ENCODE assay signal across 16 cellular contexts in genomic region chr1:161163793-161164192, GRCh38. TPM values are rescaled to one million over a fixed set of nuclear protein-coding genes. Genes with fewer than 3 reads are reported as not detected.
DNase-seq lines count a peak whose midpoint lies in the region; ATAC-seq, FAIRE-seq and TF ChIP-seq lines count a peak whose summit lies in the region.
"Had no signal": no experiment of that assay in that cellular context is flagged by ENCODE, and none has a peak within 500 bp of the region (broad histone marks: within the 10 kb centered on the region; RNA-seq: fewer than 3 reads in every experiment).

No MANE protein-coding gene starts in this region.

- H3K9ac ChIP-seq in astrocyte (ENCODE audit: low read length), result peak overlapping the region; percentile 5

- peaks cover 31% of the 10 kb centered on the region for H3K36me3 Mint-ChIP-seq in CD4-positive, CD25-positive, alpha-beta regulatory T cell
- peaks cover 2% of the 10 kb centered on the region for H3K36me3 Mint-ChIP-seq in astrocyte (ENCODE audit: low read depth, unreplicated experiment)
- peaks cover 5% of the 10 kb centered on the region for H3K36me3 Mint-ChIP-seq in natural killer cell treated with Interleukin-12 subunit alpha and Interleukin-12 subunit beta and Interleukin-15 and Interleukin-18, amount 100 ng/mL, for 72 hours

- peaks cover 16 to 83% (median 41%) of the 10 kb centered on the region in 4 donors for H3K4me1 Mint-ChIP-seq in CD4-positive, CD25-positive, alpha-beta regulatory T cell
- H3K4me1 Mint-ChIP-seq in astrocyte (ENCODE audit: low read depth, unreplicated experiment), result peaks cover 23% of the 10 kb centered on the region
- peaks cover 47 to 52% of the 10 kb centered on the region in 2 donors for H3K4me1 Mint-ChIP-seq in natural killer cell treated with Interleukin-12 subunit alpha and Interleukin-12 subunit beta and Interleukin-15 and Interleukin-18, amount 100 ng/mL, for 72 hours (ENCODE audit: low read depth in 2 of 2)

- intact Hi-C loops in left colon (cut with DNase I, micrococcal nuclease), result no loop called here

- no peak for TF ChIP-seq POLR2A in erythroblast (IDR thresholded peaks at IDR 0.05; ENCODE audit: low read length)

- no peaks in the 10 kb centered on the region for H3K27me3 Mint-ChIP-seq in CD4-positive, CD25-positive, alpha-beta regulatory T cell
- H3K27me3 Mint-ChIP-seq in astrocyte (ENCODE audit: low read depth, unreplicated experiment), result no peaks in the 10 kb centered on the region
- no peaks in the 10 kb centered on the region for H3K27me3 Mint-ChIP-seq in natural killer cell treated with Interleukin-12 subunit alpha and Interleukin-12 subunit beta and Interleukin-15 and Interleukin-18, amount 100 ng/mL, for 72 hours

- no peaks in the 10 kb centered on the region for H4K20me1 ChIP-seq in astrocyte (ENCODE audit: insufficient read depth, low read length)

- H3K4me3 Mint-ChIP-seq in CD4-positive, CD25-positive, alpha-beta regulatory T cell, result peak overlapping the region in 3 of 4 donors; percentile 65 to 91 (median 70)
- H3K4me3 Mint-ChIP-seq in astrocyte (ENCODE audit: unreplicated experiment), result peak overlapping the region; percentile 58
- H3K4me3 Mint-ChIP-seq in natural killer cell treated with Interleukin-12 subunit alpha and Interleukin-12 subunit beta and Interleukin-15 and Interleukin-18, amount 100 ng/mL, for 72 hours, result peak overlapping the region; percentile 25

- H3K79me2 ChIP-seq in astrocyte (ENCODE audit: insufficient read depth, low read length), result peaks cover 37% of the 10 kb centered on the region

- peaks cover 54% of the 10 kb centered on the region for H3K4me1 ChIP-seq in CD4-positive, CD25-positive, alpha-beta regulatory T cell (ENCODE audit: control insufficient read depth, insufficient read depth, low read length, poor library complexity, severe bottlenecking)
- peaks cover 24% of the 10 kb centered on the region for H3K4me1 ChIP-seq in astrocyte (ENCODE audit: insufficient read depth, low read length)

- FAIRE-seq in astrocyte (lab: Jason Lieb, UNC), result no peak
- FAIRE-seq: kidney had no signal

- H3K4me3 ChIP-seq in CD4-positive, CD25-positive, alpha-beta regulatory T cell (ENCODE audit: low read depth, low read length), result no peak overlapping the region
- H3K4me3 ChIP-seq in astrocyte (ENCODE audit: insufficient read depth, low read depth, low read length), result no peak overlapping the region
- H3K4me3 ChIP-seq: ovary had no signal

- no peaks in the 10 kb centered on the region for H3K9me3 ChIP-seq in CD4-positive, CD25-positive, alpha-beta regulatory T cell (ENCODE audit: control insufficient read depth in 2 of 2, low read length in 2 of 2)
- no peaks in the 10 kb centered on the region for H3K9me3 ChIP-seq in astrocyte (ENCODE audit: insufficient read depth, low read depth, low read length)
- H3K9me3 ChIP-seq: ovary had no signal

- ATAC-seq in CD4-positive, CD25-positive, alpha-beta regulatory T cell (ENCODE audit: low read depth in 2 of 2), result no peak
- no peak for ATAC-seq in natural killer cell treated with Interleukin-12 subunit alpha and Interleukin-12 subunit beta and Interleukin-15 and Interleukin-18, amount 100 ng/mL, for 72 hours
- no peak for ATAC-seq in GM19023 (IDR thresholded peaks at IDR 0.05; ENCODE audit: unreplicated experiment)
- no peak for ATAC-seq in left colon
- ATAC-seq: foreskin keratinocyte had no signal

- no peaks in the 10 kb centered on the region for H3K9me3 Mint-ChIP-seq in CD4-positive, CD25-positive, alpha-beta regulatory T cell
- no peaks in the 10 kb centered on the region for H3K9me3 Mint-ChIP-seq in astrocyte (ENCODE audit: unreplicated experiment)
- H3K9me3 Mint-ChIP-seq in natural killer cell treated with Interleukin-12 subunit alpha and Interleukin-12 subunit beta and Interleukin-15 and Interleukin-18, amount 100 ng/mL, for 72 hours, result no peaks in the 10 kb centered on the region

- H3K27ac ChIP-seq in 22Rv1 (peak overlapping the region; percentile 79), astrocyte (ENCODE audit: low read depth, low read length) (no peak overlapping the region)
- H3K27ac ChIP-seq in CD4-positive, CD25-positive, alpha-beta regulatory T cell (ENCODE audit: insufficient read depth, low read length, poor library complexity, severe bottlenecking), result no peak overlapping the region
- H3K27ac ChIP-seq: foreskin keratinocyte, ovary had no signal

- peak overlapping the region in 2 of 3 donors; percentile 90 to 99 for H3K27ac Mint-ChIP-seq in CD4-positive, CD25-positive, alpha-beta regulatory T cell
- no peak overlapping the region for H3K27ac Mint-ChIP-seq in astrocyte (ENCODE audit: unreplicated experiment)
- H3K27ac Mint-ChIP-seq in natural killer cell treated with Interleukin-12 subunit alpha and Interleukin-12 subunit beta and Interleukin-15 and Interleukin-18, amount 100 ng/mL, for 72 hours, result peak overlapping the region; percentile 92

- no peaks in the 10 kb centered on the region for H3K27me3 ChIP-seq in CD4-positive, CD25-positive, alpha-beta regulatory T cell (ENCODE audit: control insufficient read depth, insufficient read depth, low read length)
- H3K27me3 ChIP-seq in astrocyte (ENCODE audit: insufficient read depth, low read length), result no peaks in the 10 kb centered on the region
- H3K27me3 ChIP-seq: foreskin keratinocyte, ovary had no signal

- peaks cover 20% of the 10 kb centered on the region for H3K36me3 ChIP-seq in CD4-positive, CD25-positive, alpha-beta regulatory T cell (ENCODE audit: control insufficient read depth, insufficient read depth, low read length)
- no peaks in the 10 kb centered on the region for H3K36me3 ChIP-seq in astrocyte (ENCODE audit: insufficient read depth, low read length)
- H3K36me3 ChIP-seq: ovary had no signal

- no peak for DNase-seq in CD4-positive, CD25-positive, alpha-beta regulatory T cell
- DNase-seq in astrocyte (ENCODE audit: low read depth), result no peak
- DNase-seq in natural killer cell treated with Interleukin-12 subunit alpha and Interleukin-12 subunit beta and Interleukin-15 and Interleukin-18, amount 100 ng/mL, for 72 hours (ENCODE audit: low spot score), result no peak
- no peak for DNase-seq in left colon
- no peak for DNase-seq in stimulated activated CD4-positive, alpha-beta T cell treated with anti-CD3 and anti-CD28 coated beads, Interleukin-12 subunit alpha, Interleukin-12 subunit beta, amount 100 ng/mL, for 4 hours
- no peak for DNase-seq in erythroblast (lab: John Stamatoyannopoulos, UW)
- DNase-seq: cortex of kidney, foreskin keratinocyte, HCEC 1CT, hypothalamus, kidney, NCI-H1930, ovary, substantia nigra had no signal

- no peak overlapping the region for H2AFZ ChIP-seq in astrocyte (ENCODE audit: low read depth, low read length)

- H3K4me2 ChIP-seq in astrocyte (ENCODE audit: low read length), result no peak overlapping the region

- TF ChIP-seq CTCF in 22Rv1 (IDR thresholded peaks at IDR 0.05) (no peak), astrocyte (IDR thresholded peaks at IDR 0.05; ENCODE audit: insufficient read depth, low read depth, low read length) (no peak)

RNA-seq across cellular contexts. Expression of gene PPOX, which starts 2.4 kb away (rescaled TPM):
- 45.3 TPM for total RNA-seq in CD4-positive, CD25-positive, alpha-beta regulatory T cell
- polyA plus RNA-seq in CD4-positive, CD25-positive, alpha-beta regulatory T cell, result 10 to 100 TPM; 18.0 to 32.9 (median 22.3) TPM
- total RNA-seq in astrocyte (17.0 and 20.0 TPM in 2 replicates), left colon (10 to 100 TPM; 11.7 to 12.4 TPM)
- total RNA-seq in natural killer cell treated with Interleukin-12 subunit alpha and Interleukin-12 subunit beta and Interleukin-15 and Interleukin-18, amount 100 ng/mL, for 72 hours, result 10 to 100 TPM; 25.7 to 30.3 TPM

RNA-seq across cellular contexts. Expression of gene USP21, which starts 4.5 kb away (rescaled TPM):
- 36.9 TPM for total RNA-seq in CD4-positive, CD25-positive, alpha-beta regulatory T cell
- 10 to 100 TPM; 18.8 to 27.0 (median 22.1) TPM for polyA plus RNA-seq in CD4-positive, CD25-positive, alpha-beta regulatory T cell
- total RNA-seq in astrocyte, result 14.4 and 19.2 TPM in 2 replicates
- total RNA-seq in natural killer cell treated with Interleukin-12 subunit alpha and Interleukin-12 subunit beta and Interleukin-15 and Interleukin-18, amount 100 ng/mL, for 72 hours, result 10 to 100 TPM; 21.2 to 29.0 TPM
- 10 to 100 TPM; 19.7 to 24.0 TPM for total RNA-seq in left colon

RNA-seq across cellular contexts. Expression of gene UFC1, which starts 10.0 kb away (rescaled TPM):
- total RNA-seq in CD4-positive, CD25-positive, alpha-beta regulatory T cell, result 115 TPM
- polyA plus RNA-seq in CD4-positive, CD25-positive, alpha-beta regulatory T cell, result 100 to 1,000 TPM; 147 to 188 (median 171) TPM
- total RNA-seq in astrocyte (87.5 and 91.0 TPM in 2 replicates), left colon (100 to 1,000 TPM; 106 to 107 TPM)
- total RNA-seq in natural killer cell treated with Interleukin-12 subunit alpha and Interleukin-12 subunit beta and Interleukin-15 and Interleukin-18, amount 100 ng/mL, for 72 hours, result 100 to 1,000 TPM; 100 to 114 TPM

RNA-seq across cellular contexts. Expression of gene B4GALT3, which starts 13.5 kb away (rescaled TPM):
- total RNA-seq in CD4-positive, CD25-positive, alpha-beta regulatory T cell, result 68.1 TPM
- 100 to 1,000 TPM in 1 of 4 donors, 10 to 100 TPM in 3; 75.6 to 104 (median 84.9) TPM for polyA plus RNA-seq in CD4-positive, CD25-positive, alpha-beta regulatory T cell
- total RNA-seq in astrocyte (39.6 and 40.4 TPM in 2 replicates), left colon (10 to 100 TPM; 29.7 TPM)
- 10 to 100 TPM; 61.7 to 75.0 TPM for total RNA-seq in natural killer cell treated with Interleukin-12 subunit alpha and Interleukin-12 subunit beta and Interleukin-15 and Interleukin-18, amount 100 ng/mL, for 72 hours

RNA-seq across cellular contexts. Expression of gene DEDD, which starts 31.3 kb away (rescaled TPM):
- 40.9 TPM for total RNA-seq in CD4-positive, CD25-positive, alpha-beta regulatory T cell
- polyA plus RNA-seq in CD4-positive, CD25-positive, alpha-beta regulatory T cell, result 10 to 100 TPM; 39.5 to 46.4 (median 41.8) TPM
- 40.9 and 41.8 TPM in 2 replicates for total RNA-seq in astrocyte
- total RNA-seq in natural killer cell treated with Interleukin-12 subunit alpha and Interleukin-12 subunit beta and Interleukin-15 and Interleukin-18, amount 100 ng/mL, for 72 hours, result 10 to 100 TPM; 34.9 to 42.5 TPM
- total RNA-seq in left colon, result 10 to 100 TPM; 34.2 to 41.5 TPM
